In the genomic region with DNA sequence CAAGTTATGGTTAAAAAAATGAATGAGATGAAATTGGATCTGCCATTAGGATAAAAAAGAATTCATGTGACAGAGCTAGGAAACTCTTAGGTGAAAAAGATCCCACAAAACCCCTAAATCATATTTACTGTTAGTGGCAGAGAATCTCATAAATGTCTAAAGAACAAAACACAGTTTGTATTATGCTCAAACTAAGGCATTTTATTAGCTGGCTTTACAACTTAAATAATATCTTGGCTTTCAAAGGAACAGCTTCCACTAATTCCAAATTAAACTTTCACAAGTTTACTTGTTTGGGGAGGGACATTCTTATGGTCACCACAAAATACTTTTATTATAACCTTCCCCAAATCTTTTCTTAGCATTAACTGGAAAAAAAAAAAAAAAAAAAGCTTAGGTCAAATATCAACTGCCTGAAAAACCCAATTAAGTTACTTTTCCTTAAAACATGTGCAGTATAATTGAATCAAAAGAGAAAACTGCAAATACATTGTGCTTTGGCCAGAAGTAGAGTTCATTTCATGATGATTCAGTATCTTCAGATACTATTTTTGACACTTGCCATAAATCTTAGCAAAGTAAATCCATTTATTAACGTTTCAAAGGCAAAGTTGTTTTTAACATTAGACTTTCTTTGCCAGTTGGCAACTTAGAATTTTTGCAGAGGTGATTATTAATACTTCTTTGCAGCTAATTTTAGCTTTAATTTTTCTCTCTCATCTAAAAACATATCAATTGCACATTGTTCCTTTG, we compare ENCODE assay signal across 26 cellular contexts. TPM values are rescaled to one million over a fixed set of nuclear protein-coding genes. Genes with fewer than 3 reads are reported as not detected.
DNase-seq lines count a peak whose midpoint lies in the region; ATAC-seq, FAIRE-seq and TF ChIP-seq lines count a peak whose summit lies in the region.
"Had no signal": no experiment of that assay in that cellular context is flagged by ENCODE, and none has a peak within 500 bp of the region (broad histone marks: within the 10 kb centered on the region; RNA-seq: fewer than 3 reads in every experiment).

No MANE protein-coding gene starts in this region.

- H4K12ac ChIP-seq in trophoblast cell (ENCODE audit: low read depth, low read length): no peak overlapping the region

- H4K8ac ChIP-seq in trophoblast cell (ENCODE audit: low read depth, low read length): no peak overlapping the region

- no peak for TF ChIP-seq EP300 in GM12878 (IDR thresholded peaks at IDR 0.05; ENCODE audit: borderline replicate concordance in 1 of 2, control insufficient read depth in 1 of 2, low read depth in 2 of 2, low read length in 2 of 2)

- SMC1A ChIA-PET in GM12878 (lab: Charles Lee; ENCODE audit: uncharacterized antibody, unreplicated experiment): interaction anchor here (0.7 to 1.4 kb wide), 5 partner anchors 13 to 225 kb away, joined by 3 to 4 read pairs (median 3); a partner anchor contains a TSS

- no peak overlapping the region for H3K14ac ChIP-seq in trophoblast cell (ENCODE audit: low read length)

- no peak overlapping the region for H2BK120ac ChIP-seq in trophoblast cell (ENCODE audit: insufficient read depth, low read length, poor library complexity)

- H3K18ac ChIP-seq in trophoblast cell (ENCODE audit: low read length): no peak overlapping the region

- 53% methylated on average over 1 of the region's 1 CpG for WGBS in GM12878 (ENCODE audit: insufficient coverage, insufficient replicate concordance, low lambda C conversion rate, missing lambda C conversion rate)
- WGBS in trophoblast cell (ENCODE audit: extremely low coverage, insufficient coverage, insufficient read length): no CpG with 5 or more reads among the region's 1 CpG

- no peak overlapping the region for H3K4me2 ChIP-seq in PC-3 (ENCODE audit: low read length)
- H3K4me2 ChIP-seq in GM12878 (ENCODE audit: control insufficient read depth, insufficient read depth): no peak overlapping the region
- H3K4me2 ChIP-seq in trophoblast cell (ENCODE audit: low read length): no peak overlapping the region
- H3K4me2 ChIP-seq: GM23338 had no signal

- no peak overlapping the region for H3K4ac ChIP-seq in trophoblast cell (ENCODE audit: low read depth, low read length)

- no peak overlapping the region for H3K9ac ChIP-seq in PC-3 (ENCODE audit: low read length)
- H3K9ac ChIP-seq in GM12878 (ENCODE audit: control insufficient read depth, insufficient read depth, low read length): no peak overlapping the region
- H3K9ac ChIP-seq in trophoblast cell (ENCODE audit: low read length): no peak overlapping the region

- H3K4me3 Mint-ChIP-seq in activated naive CD8-positive, alpha-beta T cell treated with anti-CD3 and anti-CD28 coated beads, Interleukin-2, amount 50 U/mL, for 24 hours: no peak overlapping the region
- no peak overlapping the region for H3K4me3 Mint-ChIP-seq in activated naive CD8-positive, alpha-beta T cell treated with anti-CD3 and anti-CD28 coated beads for 36 hours
- H3K4me3 Mint-ChIP-seq: CD14-positive monocyte, GM23338, H9 had no signal

- no peak for ATAC-seq in activated naive CD8-positive, alpha-beta T cell treated with anti-CD3 and anti-CD28 coated beads, Interleukin-2, amount 50 U/mL, for 24 hours
- ATAC-seq in PC-3 (no peak; the same call in 1 of the 2 replicates), GM12878 (no peak)
- ATAC-seq: GM23338, Right ventricle myocardium inferior had no signal

- TSS peak; percentile 42 for BruUV-seq in PC-3 (replicated peaks; lab: Mats Ljungman, UMichigan)
- TSS peak; percentile 34 for BruUV-seq in GM12878 (replicated peaks; lab: Mats Ljungman, UMichigan)

- FAIRE-seq in GM12878 (lab: Jason Lieb, UNC): no peak
- FAIRE-seq: HTR-8/SVneo had no signal

- no peaks in the 10 kb centered on the region for H4K20me1 ChIP-seq in PC-3 (ENCODE audit: low read length)
- no peaks in the 10 kb centered on the region for H4K20me1 ChIP-seq in GM12878 (ENCODE audit: control insufficient read depth, insufficient read depth)

- H3K79me2 ChIP-seq in PC-3 (ENCODE audit: low read length) (no peaks in the 10 kb centered on the region), GM12878 (ENCODE audit: control insufficient read depth, insufficient read depth, low read length) (no peaks in the 10 kb centered on the region), trophoblast cell (ENCODE audit: control insufficient read depth, insufficient read depth, low read length, poor library complexity) (no peaks in the 10 kb centered on the region)

- H3K23ac ChIP-seq in trophoblast cell (ENCODE audit: low read length): no peak overlapping the region

- TF ChIP-seq CTCF in PC-3 (conservative IDR thresholded peaks at IDR 0.05; ENCODE audit: low read depth, low read length) (no peak), GM12878 (IDR thresholded peaks at IDR 0.05 in 2 of 3, conservative IDR thresholded peaks at IDR 0.05 in 1 of 3; ENCODE audit: control insufficient read depth in 2 of 3, extremely low read depth in 1 of 3, insufficient read depth in 1 of 3, low read depth in 3 of 3, low read length in 3 of 3) (no peak), dorsolateral prefrontal cortex (IDR thresholded peaks at IDR 0.05 in 54 of 56, conservative IDR thresholded peaks at IDR 0.05 in 2 of 56; ENCODE audit: low read depth in 1 of 56, partially characterized antibody in 56 of 56) (no peak)

- no peak overlapping the region for H2BK12ac ChIP-seq in trophoblast cell (ENCODE audit: low read length)

- POLR2A ChIA-PET in PC-3 (lab: Charles Lee; ENCODE audit: unreplicated experiment) (no interaction called here), GM12878 (lab: Charles Lee) (no interaction called here)

- CTCF ChIA-PET in PC-3 (lab: Charles Lee): no interaction called here
- CTCF ChIA-PET in GM12878 (lab: Yijun Ruan, JAX): interaction anchor here (1.3 to 3.6 kb wide), 2 partner anchors 8 to 24 kb away, joined by 3 to 16 read pairs; no protein-coding TSS in a partner anchor

- in situ Hi-C loops in GM12878 (cut with MboI): no loop called here

- TF ChIP-seq POLR2A in GM12878 (IDR thresholded peaks at IDR 0.05; ENCODE audit: low read depth, low read length): no peak

- no peak overlapping the region for H3K4me3 ChIP-seq in PC-3 (ENCODE audit: low read length)
- H3K4me3 ChIP-seq in GM12878: no peak overlapping the region
- H3K4me3 ChIP-seq in dorsolateral prefrontal cortex: no peak overlapping the region
- H3K4me3 ChIP-seq in trophoblast cell (ENCODE audit: low read depth, low read length): no peak overlapping the region
- H3K4me3 ChIP-seq: GM23338, SJSA1 had no signal

- no peak for DNase-seq in activated naive CD8-positive, alpha-beta T cell treated with anti-CD3 and anti-CD28 coated beads, Interleukin-2, amount 50 U/mL, for 24 hours
- no peak for DNase-seq in activated naive CD8-positive, alpha-beta T cell treated with anti-CD3 and anti-CD28 coated beads for 36 hours
- DNase-seq in PC-3 (no peak), GM12878 (ENCODE audit: low read depth, low spot score) (no peak), dorsolateral prefrontal cortex (no peak), trophoblast cell (no peak)
- DNase-seq in stimulated activated CD4-positive, alpha-beta T cell treated with anti-CD3 and anti-CD28 coated beads, Interleukin-4, amount 100 ng/mL, for 24 hours: no peak
- DNase-seq: ACHN, BE2C, H9, KG1, NCI-H1092, NCI-H1417 treated with DMSO at 0.1 percent for 48 hours, NCI-H1694 treated with DMSO at 0.1 percent for 48 hours, NCI-H2081, NCI-H2171, NCI-H226, NCI-H510A, NCI-H69 had no signal

- TF ChIP-seq RAD21 in GM12878 (IDR thresholded peaks at IDR 0.05; ENCODE audit: insufficient read depth, low read depth, low read length): no peak

- intact Hi-C loops in PC-3 (cut with micrococcal nuclease): no loop called here
- intact Hi-C loops in GM12878 (cut with micrococcal nuclease; ENCODE audit: unreplicated experiment): no loop called here
- intact Hi-C loops in dorsolateral prefrontal cortex (cut with DNase I): no loop called here

- H3K79me1 ChIP-seq in trophoblast cell (ENCODE audit: low read length): no peaks in the 10 kb centered on the region

- peaks cover 5% of the 10 kb centered on the region for H3K4me1 Mint-ChIP-seq in activated naive CD8-positive, alpha-beta T cell treated with anti-CD3 and anti-CD28 coated beads, Interleukin-2, amount 50 U/mL, for 24 hours
- H3K4me1 Mint-ChIP-seq in activated naive CD8-positive, alpha-beta T cell treated with anti-CD3 and anti-CD28 coated beads for 36 hours: no peaks in the 10 kb centered on the region
- H3K4me1 Mint-ChIP-seq: CD14-positive monocyte, GM23338, H9 had no signal

- H3K9me3 ChIP-seq in PC-3 (ENCODE audit: low read length) (no peaks in the 10 kb centered on the region), GM12878 (replicated peaks; ENCODE audit: control insufficient read depth, insufficient read depth, low read length) (no peaks in the 10 kb centered on the region), trophoblast cell (ENCODE audit: insufficient read depth, low read depth, low read length) (no peaks in the 10 kb centered on the region)
- H3K9me3 ChIP-seq: BE2C, SJSA1 had no signal

- H3K27ac Mint-ChIP-seq in activated naive CD8-positive, alpha-beta T cell treated with anti-CD3 and anti-CD28 coated beads, Interleukin-2, amount 50 U/mL, for 24 hours: peak overlapping the region; percentile 14
- no peak overlapping the region for H3K27ac Mint-ChIP-seq in activated naive CD8-positive, alpha-beta T cell treated with anti-CD3 and anti-CD28 coated beads for 36 hours
- H3K27ac Mint-ChIP-seq: CD14-positive monocyte, GM23338, H9 had no signal

- H3K36me3 ChIP-seq in PC-3 (ENCODE audit: low read depth, low read length): peaks cover 8% of the 10 kb centered on the region; the same call in 1 of the 2 replicates
- peaks cover 0 to 7% of the 10 kb centered on the region in 2 experiments; a peak in 1 of 4 replicates for H3K36me3 ChIP-seq in GM12878 (ENCODE audit: control insufficient read depth in 2 of 2, insufficient read depth in 2 of 2, low read length in 1 of 2)
- peaks cover 5 to 6% of the 10 kb centered on the region in 2 experiments for H3K36me3 ChIP-seq in trophoblast cell (ENCODE audit: control insufficient read depth in 1 of 2, insufficient read depth in 2 of 2, low read length in 2 of 2)

- no peaks in the 10 kb centered on the region for H3K4me1 ChIP-seq in PC-3 (ENCODE audit: insufficient read depth, low read length)
- no peaks in the 10 kb centered on the region for H3K4me1 ChIP-seq in GM12878 (ENCODE audit: control insufficient read depth, insufficient read depth, low read length)
- no peaks in the 10 kb centered on the region for H3K4me1 ChIP-seq in trophoblast cell (ENCODE audit: control insufficient read depth in 1 of 2, insufficient read depth in 2 of 2, low read length in 2 of 2)
- H3K4me1 ChIP-seq: BE2C, SJSA1 had no signal

- H3K27me3 Mint-ChIP-seq in activated naive CD8-positive, alpha-beta T cell treated with anti-CD3 and anti-CD28 coated beads, Interleukin-2, amount 50 U/mL, for 24 hours: no peaks in the 10 kb centered on the region
- no peaks in the 10 kb centered on the region for H3K27me3 Mint-ChIP-seq in activated naive CD8-positive, alpha-beta T cell treated with anti-CD3 and anti-CD28 coated beads for 36 hours

- H3F3A ChIP-seq in PC-3 (ENCODE audit: low read length, unreplicated experiment): no peaks in the 10 kb centered on the region

- H3K9me3 Mint-ChIP-seq in activated naive CD8-positive, alpha-beta T cell treated with anti-CD3 and anti-CD28 coated beads, Interleukin-2, amount 50 U/mL, for 24 hours: peaks cover 7% of the 10 kb centered on the region
- H3K9me3 Mint-ChIP-seq in activated naive CD8-positive, alpha-beta T cell treated with anti-CD3 and anti-CD28 coated beads for 36 hours: peaks cover 10% of the 10 kb centered on the region
- H3K9me3 Mint-ChIP-seq: GM23338 had no signal

- H2AFZ ChIP-seq in PC-3 (ENCODE audit: low read length): no peak overlapping the region
- no peak overlapping the region for H2AFZ ChIP-seq in GM12878 (ENCODE audit: control insufficient read depth, low read depth, low read length)
- no peak overlapping the region for H2AFZ ChIP-seq in trophoblast cell (ENCODE audit: insufficient read depth, low read length, poor library complexity)
- H2AFZ ChIP-seq: GM23338 had no signal

- H3K9me2 ChIP-seq in PC-3 (replicated peaks; ENCODE audit: low read length): no peaks in the 10 kb centered on the region

- H4K91ac ChIP-seq in trophoblast cell (ENCODE audit: low read depth, low read length): no peak overlapping the region

- H3K36me3 Mint-ChIP-seq in activated naive CD8-positive, alpha-beta T cell treated with anti-CD3 and anti-CD28 coated beads, Interleukin-2, amount 50 U/mL, for 24 hours (ENCODE audit: low read depth): peaks cover 62% of the 10 kb centered on the region
- peaks cover 46% of the 10 kb centered on the region for H3K36me3 Mint-ChIP-seq in activated naive CD8-positive, alpha-beta T cell treated with anti-CD3 and anti-CD28 coated beads for 36 hours

- RAD21 ChIA-PET in GM12878 (lab: Charles Lee; ENCODE audit: unreplicated experiment): no interaction called here

- H3K27me3 ChIP-seq in PC-3 (ENCODE audit: low read length) (no peaks in the 10 kb centered on the region), GM12878 (replicated peaks in 1 of 2; ENCODE audit: control insufficient read depth in 2 of 2, insufficient read depth in 2 of 2, low read length in 1 of 2) (no peaks in the 10 kb centered on the region), dorsolateral prefrontal cortex (no peaks in the 10 kb centered on the region), trophoblast cell (ENCODE audit: insufficient read depth, low read length) (no peaks in the 10 kb centered on the region)
- H3K27me3 ChIP-seq: BE2C, SJSA1 had no signal

- H2AK5ac ChIP-seq in trophoblast cell (ENCODE audit: low read length): no peak overlapping the region

- no peak overlapping the region for H3K27ac ChIP-seq in PC-3 (ENCODE audit: low read length)
- H3K27ac ChIP-seq in GM12878 (ENCODE audit: control insufficient read depth, insufficient read depth): no peak overlapping the region
- peak overlapping the region in 1 of 59 donors; percentile 25 for H3K27ac ChIP-seq in dorsolateral prefrontal cortex
- no peak overlapping the region for H3K27ac ChIP-seq in trophoblast cell (ENCODE audit: low read depth, low read length)
- H3K27ac ChIP-seq: 22Rv1, SJSA1 had no signal

- no peak overlapping the region for H2BK5ac ChIP-seq in trophoblast cell (ENCODE audit: low read depth, low read length, poor library complexity)

RNA-seq across cellular contexts. Expression of a gene that starts 14.7 kb away (rescaled TPM):
- total RNA-seq in activated naive CD8-positive, alpha-beta T cell treated with anti-CD3 and anti-CD28 coated beads for 36 hours: 1 to 10 TPM in 1 of 2 experiments, under 1 TPM in 1; 0.46 to 1.8 TPM
- total RNA-seq in PC-3 (2014; rRNA removed) (1.7 and 1.9 TPM in 2 replicates), GM12878 (2014; rRNA removed) (0.82 and 1.8 TPM in 2 replicates), GM12878 (2014; rRNA removed; fragmentation: Illumina TruSeq; extraction: Trizol) (0.13 and 0.37 TPM in 2 replicates), GM12878 (2021) (0.66 and 0.97 TPM in 2 replicates), dorsolateral prefrontal cortex (10 to 100 TPM in 53 of 120 experiments, 1 to 10 TPM in 67; 3.0 to 32.6 (median 9.4) TPM)
- total RNA-seq in GM12878 (2013; cell fraction: nucleolus; rRNA removed): 5.4 and 11.8 TPM in 2 replicates
- 0.85 TPM for polyA plus RNA-seq in GM12878 (2011; ENCODE audit: low read depth)
- polyA plus RNA-seq in GM12878 (2011; rRNA removed) (0.73 and 1.2 TPM in 2 replicates), GM12878 (2014; fragmentation: Illumina TruSeq; extraction: Trizol) (0.62 TPM in 1 of 2 replicates, not detected in the other), GM12878 (2014; fragmentation: Nextera tagmentation; extraction: Ambion mirVana) (not detected), GM12878 (2014; rRNA removed) (0.18 and 1.5 TPM in 2 replicates), GM12878 (2016; fragmentation: Nextera tagmentation; extraction: Ambion mirVana) (under 1 TPM in 1 of 2 experiments, not detected in 1; 0.15 TPM)
- 0.18 and 0.36 TPM in 2 replicates for polyA plus RNA-seq in GM12878 (2011; cell fraction: cytosol; rRNA removed)
- 3.3 and 4.2 TPM in 2 replicates for polyA plus RNA-seq in GM12878 (2011; cell fraction: nucleus; rRNA removed)
- 0.63 and 0.87 TPM in 2 replicates for polyA plus RNA-seq in GM12878 (2012)
- 0.80 and 3.9 TPM in 2 replicates for polyA minus RNA-seq in GM12878 (2011; rRNA and poly(A)+ RNA removed)
- polyA minus RNA-seq in GM12878 (2011; cell fraction: cytosol; rRNA and poly(A)+ RNA removed): not detected in 2 replicates
- polyA minus RNA-seq in GM12878 (2011; cell fraction: nucleus; rRNA and poly(A)+ RNA removed): 1.6 and 3.6 TPM in 2 replicates
- 0.72 and 0.90 TPM in 2 replicates for polyA plus RNA-seq in trophoblast cell (2013)
- total RNA-seq: Daoy, GM23338, H9, Right ventricle myocardium inferior, SJSA1 had no signal
- polyA plus RNA-seq: CD14-positive monocyte, GM23338 had no signal
